ENCODE assay signal across 8 cellular contexts in the genomic region with DNA sequence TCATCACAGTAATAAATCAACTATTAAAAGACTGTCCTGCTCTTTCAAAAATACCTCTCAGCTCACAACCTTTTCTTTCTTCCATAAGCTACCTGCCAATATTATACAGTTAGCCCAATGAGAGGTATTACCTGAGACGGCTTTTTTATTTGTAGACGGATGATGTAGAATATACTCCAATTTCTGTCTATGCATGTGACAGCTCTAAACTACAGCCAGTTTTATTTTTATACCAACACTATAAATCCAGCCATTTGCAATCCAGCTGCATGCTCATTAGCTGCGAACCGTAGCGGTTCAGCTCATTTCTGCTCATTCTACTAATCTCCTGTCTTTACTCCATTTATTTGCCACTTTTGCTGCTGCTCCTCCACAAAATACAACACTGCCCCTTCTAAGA.
"Had no signal": no experiment of that assay in that cellular context is flagged by ENCODE, and none has a peak within 500 bp of the region (broad histone marks: within the 10 kb centered on the region; RNA-seq: fewer than 3 reads in every experiment).

No MANE protein-coding gene starts in this region.

- H3K9ac ChIP-seq: GM23248 had no signal

- H3K27ac ChIP-seq: GM23248 had no signal

- H3K36me3 ChIP-seq: HAP-1 had no signal

- ATAC-seq: GM23338, HCT116 had no signal

- H3K4me2 ChIP-seq: GM23338 had no signal

- H3K4me3 Mint-ChIP-seq: GM23338, H9 had no signal

- H2AFZ ChIP-seq: GM23248, GM23338 had no signal

- H3K9me3 Mint-ChIP-seq: GM23338, H9 had no signal

- DNase-seq: GM23248, GOT3, H7, H9, HCEC 1CT had no signal

- H3K9me3 ChIP-seq: HAP-1 had no signal

- H3K4me3 ChIP-seq: GM23248, GM23338, HAP-1 had no signal

- H3K27ac Mint-ChIP-seq: GM23338, H9 had no signal
